Comparison of ENCODE assay signal across 28 cellular contexts in the genomic region with DNA sequence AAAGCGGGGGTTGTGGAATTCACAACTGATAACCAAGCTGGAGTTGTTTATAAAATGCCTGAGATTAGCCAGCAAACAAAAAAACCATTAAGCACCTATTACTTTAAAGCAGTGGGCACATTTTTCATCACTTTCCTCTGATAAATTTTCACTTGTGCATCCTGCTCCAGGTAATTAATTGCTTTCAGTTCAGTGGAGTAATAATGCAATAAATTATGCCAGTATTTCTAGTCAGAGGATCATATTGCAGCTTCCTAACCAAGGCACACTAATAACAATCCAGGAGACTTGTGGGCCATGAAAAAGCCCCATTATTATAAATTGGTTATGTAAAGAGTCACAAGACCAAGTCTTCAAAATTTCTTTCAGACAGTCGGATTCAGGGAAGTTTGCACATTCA.
"Had no signal": no experiment of that assay in that cellular context is flagged by ENCODE, and none has a peak within 500 bp of the region (broad histone marks: within the 10 kb centered on the region; RNA-seq: fewer than 3 reads in every experiment).

No MANE protein-coding gene starts in this region.

- H3K9me3 ChIP-seq: gastrocnemius medialis, heart left ventricle, left lung, right lobe of liver, thoracic aorta, tibial nerve, upper lobe of left lung, uterus had no signal

- H3K27ac ChIP-seq: epithelial cell of prostate, gastrocnemius medialis, heart left ventricle, hepatocyte, left lung, neural progenitor cell, parathyroid adenoma, right lobe of liver, thoracic aorta, upper lobe of left lung had no signal

- H3K4me3 Mint-ChIP-seq: dendritic cell treated with granulocyte-macrophage colony-stimulating factor and Interleukin-4, amounts not matched to agents 40 ng/mL and 50 ng/mL, for 4 days; endodermal cell; naive thymus-derived CD4-positive, alpha-beta T cell; nephron; neural progenitor cell; stimulated activated naive B cell treated with anti-CD40 and anti-IgM and Interleukin-4, amounts not matched to agents 10 μg/mL and 1 μg/mL and 100 μg/mL, for 72 hours; stimulated activated naive CD8-positive, alpha-beta T cell treated with anti-CD3 and anti-CD28 coated beads, Interleukin-15, Interleukin-2, amounts not matched to agents 100 ng/mL and 50 ng/mL, for 24 hours had no signal

- H3K4me1 Mint-ChIP-seq: naive thymus-derived CD4-positive, alpha-beta T cell; stimulated activated naive B cell treated with anti-CD40 and anti-IgM and Interleukin-4, amounts not matched to agents 10 μg/mL and 1 μg/mL and 100 μg/mL, for 72 hours had no signal

- H3K27me3 ChIP-seq: gastrocnemius medialis, heart left ventricle, hepatocyte, left lung, neural progenitor cell, right lobe of liver, tibial nerve, upper lobe of left lung, uterus had no signal

- ATAC-seq: esophagus mucosa; gastrocnemius medialis; heart left ventricle; left lung; naive thymus-derived CD4-positive, alpha-beta T cell; right lobe of liver; stimulated activated naive B cell treated with anti-CD40 and anti-IgM and Interleukin-4, amounts not matched to agents 10 μg/mL and 1 μg/mL and 100 μg/mL, for 72 hours had no signal

- H3K27ac Mint-ChIP-seq: dendritic cell treated with granulocyte-macrophage colony-stimulating factor and Interleukin-4, amounts not matched to agents 40 ng/mL and 50 ng/mL, for 4 days; endodermal cell; naive thymus-derived CD4-positive, alpha-beta T cell; neural progenitor cell; progenitor cell of endocrine pancreas; stimulated activated naive B cell treated with anti-CD40 and anti-IgM and Interleukin-4, amounts not matched to agents 10 μg/mL and 1 μg/mL and 100 μg/mL, for 72 hours; stimulated activated naive CD8-positive, alpha-beta T cell treated with anti-CD3 and anti-CD28 coated beads, Interleukin-15, Interleukin-2, amounts not matched to agents 100 ng/mL and 50 ng/mL, for 24 hours had no signal

- H3K27me3 Mint-ChIP-seq: dendritic cell treated with granulocyte-macrophage colony-stimulating factor and Interleukin-4, amounts not matched to agents 40 ng/mL and 50 ng/mL, for 4 days; progenitor cell of endocrine pancreas had no signal

- H3K36me3 Mint-ChIP-seq: naive thymus-derived CD4-positive, alpha-beta T cell; neural progenitor cell; stimulated activated naive B cell treated with anti-CD40 and anti-IgM and Interleukin-4, amounts not matched to agents 10 μg/mL and 1 μg/mL and 100 μg/mL, for 72 hours had no signal

- DNase-seq: effector CD8-positive, alpha-beta T cell; endodermal cell; foreskin fibroblast; gastrocnemius medialis; heart left ventricle; kidney; left lung; mesenchymal stem cell; midbrain; naive thymus-derived CD4-positive, alpha-beta T cell; right lobe of liver; small intestine; stimulated activated CD4-positive, alpha-beta T cell treated with anti-CD3 and anti-CD28 coated beads, Interleukin-15, amount 100 ng/mL, for 24 hours; stimulated activated CD4-positive, alpha-beta T cell treated with anti-CD3 and anti-CD28 coated beads, Interleukin-2, amount 100 ng/mL, for 48 hours; stimulated activated naive B cell treated with anti-CD40 and anti-IgM and Interleukin-4, amounts not matched to agents 10 μg/mL and 1 μg/mL and 100 μg/mL, for 72 hours; upper lobe of left lung; uterus had no signal

- H3K9me3 Mint-ChIP-seq: dendritic cell treated with granulocyte-macrophage colony-stimulating factor and Interleukin-4, amounts not matched to agents 40 ng/mL and 50 ng/mL, for 4 days; endodermal cell; nephron; neural progenitor cell; stimulated activated naive CD8-positive, alpha-beta T cell treated with anti-CD3 and anti-CD28 coated beads, Interleukin-15, Interleukin-2, amounts not matched to agents 100 ng/mL and 50 ng/mL, for 24 hours had no signal
